19 cellular contexts compared by ENCODE assay signal in genomic region chr1:65688848-65689247, GRCh38.
DNase-seq lines count a peak whose midpoint lies in the region; ATAC-seq lines count a peak whose summit lies in the region.
"Had no signal": no experiment of that assay in that cellular context is flagged by ENCODE, and none has a peak within 500 bp of the region (broad histone marks: within the 10 kb centered on the region; RNA-seq: fewer than 3 reads in every experiment).

No MANE protein-coding gene starts in this region.

- H3K4me1 ChIP-seq in Karpas-422 (ENCODE audit: low read length) (no peaks in the 10 kb centered on the region), mesenchymal stem cell (ENCODE audit: control insufficient read depth, insufficient read depth, low read depth, low read length) (no peaks in the 10 kb centered on the region)

- H2AK5ac ChIP-seq in mesenchymal stem cell (ENCODE audit: low read length, severe bottlenecking) = no peak overlapping the region

- H3K27me3 ChIP-seq in Karpas-422 (ENCODE audit: low read length) (no peaks in the 10 kb centered on the region), mesenchymal stem cell (ENCODE audit: control insufficient read depth in 1 of 2, insufficient read depth in 1 of 2, low read length in 2 of 2) (no peaks in the 10 kb centered on the region)
- H3K27me3 ChIP-seq: MG63 had no signal

- H3K4me2 ChIP-seq in Karpas-422 (ENCODE audit: low read depth, low read length, poor library complexity, severe bottlenecking) (no peak overlapping the region), mesenchymal stem cell (ENCODE audit: low read length, poor library complexity, severe bottlenecking) (no peak overlapping the region)
- H3K4me2 ChIP-seq: A549 had no signal

- no peak overlapping the region for H2BK120ac ChIP-seq in mesenchymal stem cell (ENCODE audit: low read depth, low read length)

- H3K9me3 ChIP-seq in Karpas-422 (ENCODE audit: low read length) (no peaks in the 10 kb centered on the region), mesenchymal stem cell (ENCODE audit: control insufficient read depth, low read length) (no peaks in the 10 kb centered on the region)
- H3K9me3 ChIP-seq: A549, Caco-2, MG63 had no signal

- H3K27ac ChIP-seq in Karpas-422 (ENCODE audit: low read length) (no peak overlapping the region), mesenchymal stem cell (ENCODE audit: low read length, poor library complexity, severe bottlenecking) (no peak overlapping the region)
- H3K27ac ChIP-seq: A549, RWPE1 had no signal

- H4K20me1 ChIP-seq in Karpas-422 (ENCODE audit: insufficient read depth, low read depth, low read length) = no peaks in the 10 kb centered on the region

- H3K9me2 ChIP-seq in Karpas-422 (replicated peaks; ENCODE audit: insufficient read depth, low read length) = no peaks in the 10 kb centered on the region

- peak overlapping the region in 1 of 2 experiments; percentile 48 for H3K23ac ChIP-seq in mesenchymal stem cell (ENCODE audit: low read length in 2 of 2)

- H3K4me3 ChIP-seq in Karpas-422 (ENCODE audit: low read length) (no peak overlapping the region), mesenchymal stem cell (ENCODE audit: insufficient read depth in 1 of 2, low read depth in 1 of 2, low read length in 2 of 2) (no peak overlapping the region)
- H3K4me3 ChIP-seq: A549, MG63 had no signal

- H4K91ac ChIP-seq in mesenchymal stem cell (ENCODE audit: low read length) = no peak overlapping the region

- H3K18ac ChIP-seq in mesenchymal stem cell (ENCODE audit: low read depth in 1 of 2, low read length in 2 of 2) = no peak overlapping the region

- H3K9ac ChIP-seq in Karpas-422 (ENCODE audit: low read length) (no peak overlapping the region), mesenchymal stem cell (ENCODE audit: low read length) (no peak overlapping the region)

- no peak overlapping the region for H2BK5ac ChIP-seq in mesenchymal stem cell (ENCODE audit: low read depth, low read length, poor library complexity, severe bottlenecking)

- no peaks in the 10 kb centered on the region for H3K79me2 ChIP-seq in Karpas-422 (ENCODE audit: low read length)

- no peak overlapping the region for H2BK15ac ChIP-seq in mesenchymal stem cell (ENCODE audit: low read depth, poor library complexity, severe bottlenecking)

- no peak for ATAC-seq in GM19023 (IDR thresholded peaks at IDR 0.05; ENCODE audit: unreplicated experiment)
- ATAC-seq: A549 had no signal

- no peaks in the 10 kb centered on the region for H3K36me3 ChIP-seq in Karpas-422 (ENCODE audit: insufficient read depth, low read length)
- H3K36me3 ChIP-seq in mesenchymal stem cell (ENCODE audit: control insufficient read depth in 1 of 2, insufficient read depth in 2 of 2, low read depth in 1 of 2, low read length in 2 of 2) = no peaks in the 10 kb centered on the region
- H3K36me3 ChIP-seq: MG63 had no signal

- WGBS in mesenchymal stem cell = 17% methylated on average over 2 of the region's 3 CpGs

- no peak overlapping the region for H4K8ac ChIP-seq in mesenchymal stem cell (ENCODE audit: low read length)

- H2AFZ ChIP-seq in Karpas-422 (ENCODE audit: low read length) (no peak overlapping the region), mesenchymal stem cell (ENCODE audit: low read depth, low read length) (no peak overlapping the region)

- no peak overlapping the region for H3K14ac ChIP-seq in mesenchymal stem cell (ENCODE audit: low read length in 2 of 2)

- H2BK12ac ChIP-seq in mesenchymal stem cell (ENCODE audit: low read length in 2 of 2) = no peak overlapping the region

- H3K79me1 ChIP-seq in mesenchymal stem cell (replicated peaks; ENCODE audit: low read length, poor library complexity, severe bottlenecking) = no peaks in the 10 kb centered on the region

- H3K4ac ChIP-seq in mesenchymal stem cell (ENCODE audit: low read depth in 1 of 2, low read length in 2 of 2) = no peak overlapping the region

- peak; percentile 21 for DNase-seq in ELF-1 (ENCODE audit: low read depth, low spot score)
- DNase-seq in Karpas-422 = peak; percentile 0
- DNase-seq in amniotic epithelial cell (ENCODE audit: low read depth) = peak; percentile 32
- peak; percentile 13 for DNase-seq in mesenchymal stem cell
- no peak for DNase-seq in activated CD4-positive, alpha-beta T cell treated with anti-CD3 and anti-CD28 coated beads, Interleukin-2, amount 50 U/mL, for 4 hours
- DNase-seq in NCI-H2081 (lab: John Stamatoyannopoulos, UW) = no peak
- DNase-seq: Caco-2; CD4-positive, alpha-beta T cell; HFFc6; MG63; NCI-H1048; NCI-H1436; NCI-H1930; NCI-H345; NCI-H69; NK-92 treated with Interleukin-12 subunit alpha and Interleukin-12 subunit beta, amount 100 ng/mL, for 24 hours had no signal

Comparison
In these comparisons a context has a peak if more than half of its experiments do, and no peak if none do; other contexts are left out.
1. DNase-seq: peak in ELF-1 (single experiment), Karpas-422 (single experiment), amniotic epithelial cell (single experiment) and mesenchymal stem cell (single experiment); none in activated CD4-positive, alpha-beta T cell treated with anti-CD3 and anti-CD28 coated beads, Interleukin-2, amount 50 U/mL, for 4 hours (0 of 2) and NCI-H2081 (0 of 2).